11 cellular contexts compared by ENCODE assay signal in genomic region chr5:157308826-157309465, GRCh38. TPM values are rescaled to one million over a fixed set of nuclear protein-coding genes. Genes with fewer than 3 reads are reported as not detected.
DNase-seq lines count a peak whose midpoint lies in the region; ATAC-seq and FAIRE-seq lines count a peak whose summit lies in the region.
"Had no signal": no experiment of that assay in that cellular context is flagged by ENCODE, and none has a peak within 500 bp of the region (broad histone marks: within the 10 kb centered on the region; RNA-seq: fewer than 3 reads in every experiment).

No MANE protein-coding gene starts in this region.

- H2BK5ac ChIP-seq in trophoblast cell (ENCODE audit: low read depth, low read length, poor library complexity) = no peak overlapping the region

- H4K91ac ChIP-seq in trophoblast cell (ENCODE audit: low read depth, low read length) = no peak overlapping the region

- H3K4me1 ChIP-seq in trophoblast cell (ENCODE audit: control insufficient read depth in 1 of 2, insufficient read depth in 2 of 2, low read length in 2 of 2) = no peaks in the 10 kb centered on the region

- no peak overlapping the region for H3K23ac ChIP-seq in trophoblast cell (ENCODE audit: low read length)

- CTCF ChIA-PET in activated naive CD4-positive, alpha-beta T cell treated with anti-CD3 and anti-CD28 coated beads, Interleukin-2, amount 10 ng/mL, durations not matched to agents 7 days and 5 days (lab: Charles Lee) = interaction anchor here (1.0 to 2.1 kb wide), 3 partner anchors 56 to 161 kb away, joined by 3 to 9 read pairs (median 5); no protein-coding TSS in a partner anchor

- H3K36me3 ChIP-seq in trophoblast cell (ENCODE audit: control insufficient read depth in 1 of 2, insufficient read depth in 2 of 2, low read length in 2 of 2) (no peaks in the 10 kb centered on the region), H7 (replicated peaks; ENCODE audit: control insufficient read depth, insufficient read depth, low read length) (no peaks in the 10 kb centered on the region; the same call in none of the 2 replicates)

- H3K14ac ChIP-seq in trophoblast cell (ENCODE audit: low read length) = no peak overlapping the region

- POLR2A ChIA-PET in activated naive CD8-positive, alpha-beta T cell treated with anti-CD3 and anti-CD28 coated beads, Interleukin-2, amount 10 ng/mL, durations not matched to agents 7 days and 5 days (lab: Charles Lee) = no interaction called here

- no peaks in the 10 kb centered on the region for H3K27me3 Mint-ChIP-seq in activated naive CD4-positive, alpha-beta T cell treated with anti-CD3 and anti-CD28 coated beads, Interleukin-2, amount 10 ng/mL, durations not matched to agents 7 days and 5 days
- no peaks in the 10 kb centered on the region for H3K27me3 Mint-ChIP-seq in activated naive CD8-positive, alpha-beta T cell treated with anti-CD3 and anti-CD28 coated beads, Interleukin-2, amount 10 ng/mL, durations not matched to agents 7 days and 5 days

- no peak overlapping the region for H2AK5ac ChIP-seq in trophoblast cell (ENCODE audit: low read length)

- DNase-seq in activated naive CD4-positive, alpha-beta T cell treated with anti-CD3 and anti-CD28 coated beads, Interleukin-2, amount 10 ng/mL, durations not matched to agents 7 days and 5 days = no peak
- no peak for DNase-seq in activated naive CD4-positive, alpha-beta T cell (lab: John Stamatoyannopoulos, UW)
- DNase-seq in activated naive CD8-positive, alpha-beta T cell treated with anti-CD3 and anti-CD28 coated beads, Interleukin-2, amount 10 ng/mL, durations not matched to agents 7 days and 5 days = no peak
- DNase-seq in trophoblast cell (peak; percentile 30 to 71), DMS53 (lab: John Stamatoyannopoulos, UW) (no peak), H7 (no peak), GM19239 (ENCODE audit: insufficient read length, low spot score) (no peak)
- DNase-seq: DMS79, testis had no signal

- peaks cover 4% of the 10 kb centered on the region for H3K9me3 ChIP-seq in trophoblast cell (ENCODE audit: insufficient read depth, low read depth, low read length)
- H3K9me3 ChIP-seq: testis had no signal

- H3K79me1 ChIP-seq in trophoblast cell (ENCODE audit: low read length) = no peaks in the 10 kb centered on the region

- no peak overlapping the region for H3K4me2 ChIP-seq in trophoblast cell (ENCODE audit: low read length)

- H3K4me3 ChIP-seq in trophoblast cell (ENCODE audit: low read depth, low read length) (no peak overlapping the region), H7 (ENCODE audit: insufficient read depth, low read depth, low read length) (no peak overlapping the region)
- H3K4me3 ChIP-seq: testis had no signal

- H3K9me3 Mint-ChIP-seq in activated naive CD4-positive, alpha-beta T cell treated with anti-CD3 and anti-CD28 coated beads, Interleukin-2, amount 10 ng/mL, durations not matched to agents 7 days and 5 days = no peaks in the 10 kb centered on the region
- no peaks in the 10 kb centered on the region for H3K9me3 Mint-ChIP-seq in activated naive CD8-positive, alpha-beta T cell treated with anti-CD3 and anti-CD28 coated beads, Interleukin-2, amount 10 ng/mL, durations not matched to agents 7 days and 5 days

- peak overlapping the region; percentile 99 for H3K27ac Mint-ChIP-seq in activated naive CD4-positive, alpha-beta T cell treated with anti-CD3 and anti-CD28 coated beads, Interleukin-2, amount 10 ng/mL, durations not matched to agents 7 days and 5 days
- H3K27ac Mint-ChIP-seq in activated naive CD8-positive, alpha-beta T cell treated with anti-CD3 and anti-CD28 coated beads, Interleukin-2, amount 10 ng/mL, durations not matched to agents 7 days and 5 days = peak overlapping the region; percentile 92

- H3K4me1 Mint-ChIP-seq in activated naive CD4-positive, alpha-beta T cell treated with anti-CD3 and anti-CD28 coated beads, Interleukin-2, amount 10 ng/mL, durations not matched to agents 7 days and 5 days = peaks cover 73% of the 10 kb centered on the region
- H3K4me1 Mint-ChIP-seq in activated naive CD8-positive, alpha-beta T cell treated with anti-CD3 and anti-CD28 coated beads, Interleukin-2, amount 10 ng/mL, durations not matched to agents 7 days and 5 days = peaks cover 43% of the 10 kb centered on the region

- no peak overlapping the region for H3K4ac ChIP-seq in trophoblast cell (ENCODE audit: low read depth, low read length)

- no peaks in the 10 kb centered on the region for H3K79me2 ChIP-seq in trophoblast cell (ENCODE audit: control insufficient read depth, insufficient read depth, low read length, poor library complexity)

- no peak overlapping the region for H4K8ac ChIP-seq in trophoblast cell (ENCODE audit: low read depth, low read length)

- no CpG with 5 or more reads among the region's 8 CpGs for WGBS in trophoblast cell (ENCODE audit: extremely low coverage, insufficient coverage, insufficient read length)

- H2BK12ac ChIP-seq in trophoblast cell (ENCODE audit: low read length) = no peak overlapping the region

- H2BK120ac ChIP-seq in trophoblast cell (ENCODE audit: insufficient read depth, low read length, poor library complexity) = no peak overlapping the region

- H2AFZ ChIP-seq in trophoblast cell (ENCODE audit: insufficient read depth, low read length, poor library complexity) = no peak overlapping the region

- peaks cover 90% of the 10 kb centered on the region for H3K36me3 Mint-ChIP-seq in activated naive CD4-positive, alpha-beta T cell treated with anti-CD3 and anti-CD28 coated beads, Interleukin-2, amount 10 ng/mL, durations not matched to agents 7 days and 5 days
- peaks cover 51% of the 10 kb centered on the region for H3K36me3 Mint-ChIP-seq in activated naive CD8-positive, alpha-beta T cell treated with anti-CD3 and anti-CD28 coated beads, Interleukin-2, amount 10 ng/mL, durations not matched to agents 7 days and 5 days

- H3K9ac ChIP-seq in trophoblast cell (ENCODE audit: low read length) = no peak overlapping the region

- no peak for FAIRE-seq in GM19239 (lab: Jason Lieb, UNC)
- FAIRE-seq: endometrium had no signal

- no peak overlapping the region for H4K12ac ChIP-seq in trophoblast cell (ENCODE audit: low read depth, low read length)

- H3K18ac ChIP-seq in trophoblast cell (ENCODE audit: low read length) = no peak overlapping the region

- no peak overlapping the region for H3K27ac ChIP-seq in trophoblast cell (ENCODE audit: low read depth, low read length)
- H3K27ac ChIP-seq: testis had no signal

- H3K27me3 ChIP-seq in trophoblast cell (ENCODE audit: insufficient read depth, low read length) (no peaks in the 10 kb centered on the region), H7 (ENCODE audit: control insufficient read depth, insufficient read depth, low read length) (no peaks in the 10 kb centered on the region)
- H3K27me3 ChIP-seq: testis had no signal

- peak; percentile 61 for ATAC-seq in HG03342 (IDR thresholded peaks at IDR 0.05; ENCODE audit: unreplicated experiment)
- ATAC-seq in activated naive CD8-positive, alpha-beta T cell treated with anti-CD3 and anti-CD28 coated beads, Interleukin-2, amount 10 ng/mL, durations not matched to agents 7 days and 5 days (ENCODE audit: low read depth) = no peak

- no peak overlapping the region for H3K4me3 Mint-ChIP-seq in activated naive CD4-positive, alpha-beta T cell treated with anti-CD3 and anti-CD28 coated beads, Interleukin-2, amount 10 ng/mL, durations not matched to agents 7 days and 5 days
- no peak overlapping the region for H3K4me3 Mint-ChIP-seq in activated naive CD8-positive, alpha-beta T cell treated with anti-CD3 and anti-CD28 coated beads, Interleukin-2, amount 10 ng/mL, durations not matched to agents 7 days and 5 days

RNA-seq across cellular contexts. Expression of gene CYFIP2, which starts 43.0 kb away (rescaled TPM):
- 100 to 1,000 TPM; 458 to 480 TPM for total RNA-seq in activated naive CD8-positive, alpha-beta T cell treated with anti-CD3 and anti-CD28 coated beads, Interleukin-2, amount 10 ng/mL, durations not matched to agents 7 days and 5 days
- 19.6 and 21.0 TPM in 2 replicates for polyA plus RNA-seq in trophoblast cell (2013)
- 14.3 and 20.5 TPM in 2 replicates for total RNA-seq in H7 (2014; rRNA removed; shearing (Covaris generic))

Comparison
In these comparisons a context has a peak if more than half of its experiments do, and no peak if none do; other contexts are left out.
1. DNase-seq: peak in trophoblast cell (2 of 2); none in activated naive CD4-positive, alpha-beta T cell treated with anti-CD3 and anti-CD28 coated beads, Interleukin-2, amount 10 ng/mL, durations not matched to agents 7 days and 5 days (single experiment), activated naive CD4-positive, alpha-beta T cell (0 of 4), activated naive CD8-positive, alpha-beta T cell treated with anti-CD3 and anti-CD28 coated beads, Interleukin-2, amount 10 ng/mL, durations not matched to agents 7 days and 5 days (single experiment), DMS53 (single experiment), H7 (single experiment) and GM19239 (single experiment).
2. RNA of gene CYFIP2, which starts 43.0 kb away (total RNA-seq): 458 to 480 TPM in activated naive CD8-positive, alpha-beta T cell treated with anti-CD3 and anti-CD28 coated beads, Interleukin-2, amount 10 ng/mL, durations not matched to agents 7 days and 5 days; 14.3 to 20.5 TPM in H7; every median in the first group is over 10 times any median in the second.